ENCODE assay signal across 18 cellular contexts in genomic region chr2:192044496-192044895, GRCh38.
DNase-seq lines count a peak whose midpoint lies in the region; ATAC-seq, FAIRE-seq and TF ChIP-seq lines count a peak whose summit lies in the region.
"Had no signal": no experiment of that assay in that cellular context is flagged by ENCODE, and none has a peak within 500 bp of the region (broad histone marks: within the 10 kb centered on the region; RNA-seq: fewer than 3 reads in every experiment).

No MANE protein-coding gene starts in this region.

- ATAC-seq in GM23338 (no peak), HG03520 (IDR thresholded peaks at IDR 0.05; ENCODE audit: unreplicated experiment) (no peak), GM18498 (IDR thresholded peaks at IDR 0.05; ENCODE audit: unreplicated experiment) (no peak)
- ATAC-seq: Right ventricle myocardium inferior, SK-N-SH treated with all-trans-retinoic acid at 6 μM for 48 hours had no signal

- H2AFZ ChIP-seq in GM23338: no peak overlapping the region
- H2AFZ ChIP-seq: PC-9 had no signal

- TF ChIP-seq POLR2A in GM12891 (IDR thresholded peaks at IDR 0.05; ENCODE audit: low read depth, low read length): no peak

- H3K36me3 ChIP-seq in GM23338 (ENCODE audit: insufficient read depth): no peaks in the 10 kb centered on the region
- H3K36me3 ChIP-seq: SJCRH30 had no signal

- H3K27me3 Mint-ChIP-seq in GM23338 (ENCODE audit: insufficient read depth, low read depth, poor library complexity): no peaks in the 10 kb centered on the region

- no peaks in the 10 kb centered on the region for H3K9me3 Mint-ChIP-seq in GM23338

- no peaks in the 10 kb centered on the region for H4K20me1 ChIP-seq in GM23338 (replicated peaks; ENCODE audit: insufficient read depth)

- H3K4me1 ChIP-seq in GM23338 (ENCODE audit: insufficient read depth): no peaks in the 10 kb centered on the region

- no peaks in the 10 kb centered on the region for H3F3A ChIP-seq in GM23338 (replicated peaks; ENCODE audit: low read depth)

- H3K4me3 ChIP-seq in GM23338: no peak overlapping the region
- no peak overlapping the region for H3K4me3 ChIP-seq in epithelial cell of proximal tubule (ENCODE audit: low read depth, low read length)
- H3K4me3 ChIP-seq: PC-9, SJCRH30 had no signal

- DNase-seq in GM23338 (ENCODE audit: low spot score) (peak; percentile 35), HTR-8/SVneo (ENCODE audit: insufficient read length, low spot score) (no peak), epithelial cell of proximal tubule (ENCODE audit: low read depth) (no peak), renal cortical epithelial cell (ENCODE audit: low read depth) (peak; percentile 23), GM12891 (ENCODE audit: insufficient read length, low spot score) (no peak)
- DNase-seq: Calu3, NCI-H1048, NCI-H1417, NCI-H1694, NCI-H2029 treated with DMSO at 0.1 percent for 48 hours, NCI-H446 treated with DMSO at 0.1 percent for 48 hours, NCI-H526, PC-9 had no signal

- H3K79me2 ChIP-seq in GM23338 (replicated peaks; ENCODE audit: insufficient read depth): no peaks in the 10 kb centered on the region

- peak; percentile 35 to 42 for TF ChIP-seq CTCF in GM23338 (conservative IDR thresholded peaks at IDR 0.05; ENCODE audit: low read depth in 2 of 2)
- peak; percentile 18 for TF ChIP-seq CTCF in epithelial cell of proximal tubule (conservative IDR thresholded peaks at IDR 0.05; ENCODE audit: low read depth, low read length)

- no peak overlapping the region for H3K27ac ChIP-seq in GM23338 (ENCODE audit: low read depth)
- H3K27ac ChIP-seq: PC-9, SJCRH30 had no signal

- H3K36me3 Mint-ChIP-seq in GM23338 (ENCODE audit: low read depth): no peaks in the 10 kb centered on the region

- no peaks in the 10 kb centered on the region for H3K27me3 ChIP-seq in GM23338 (ENCODE audit: insufficient read depth)
- H3K27me3 ChIP-seq: SJCRH30 had no signal

- no peak overlapping the region for H3K4me3 Mint-ChIP-seq in GM23338

- H3K9me2 ChIP-seq in GM23338 (ENCODE audit: insufficient read depth): peaks cover 21% of the 10 kb centered on the region

- FAIRE-seq in HTR-8/SVneo (lab: Jason Lieb, UNC) (peak; percentile 48), GM12891 (lab: Jason Lieb, UNC) (no peak)

- H3K4me1 Mint-ChIP-seq in GM23338: no peaks in the 10 kb centered on the region

- no peak overlapping the region for H3K27ac Mint-ChIP-seq in GM23338

- no peak overlapping the region for H3K4me2 ChIP-seq in GM23338
- H3K4me2 ChIP-seq: PC-9 had no signal

TF ChIP-seq in GM23338, 12 proteins besides CTCF, POLR2A, EP300 and RAD21 (continues in another document):
- TF ChIP-seq, protein P1, sequence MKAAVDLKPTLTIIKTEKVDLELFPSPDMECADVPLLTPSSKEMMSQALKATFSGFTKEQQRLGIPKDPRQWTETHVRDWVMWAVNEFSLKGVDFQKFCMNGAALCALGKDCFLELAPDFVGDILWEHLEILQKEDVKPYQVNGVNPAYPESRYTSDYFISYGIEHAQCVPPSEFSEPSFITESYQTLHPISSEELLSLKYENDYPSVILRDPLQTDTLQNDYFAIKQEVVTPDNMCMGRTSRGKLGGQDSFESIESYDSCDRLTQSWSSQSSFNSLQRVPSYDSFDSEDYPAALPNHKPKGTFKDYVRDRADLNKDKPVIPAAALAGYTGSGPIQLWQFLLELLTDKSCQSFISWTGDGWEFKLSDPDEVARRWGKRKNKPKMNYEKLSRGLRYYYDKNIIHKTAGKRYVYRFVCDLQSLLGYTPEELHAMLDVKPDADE (IDR thresholded peaks at IDR 0.05): no peak
- no peak for TF ChIP-seq EZH2 (IDR thresholded peaks at IDR 0.05; ENCODE audit: low read depth, unreplicated experiment)
- no peak for TF ChIP-seq CREB1 (CRISPR knock-in tag; IDR thresholded peaks at IDR 0.05; ENCODE audit: low read depth)
- TF ChIP-seq EZH2phosphoT487 (IDR thresholded peaks at IDR 0.05; ENCODE audit: unreplicated experiment): no peak
- TF ChIP-seq ZNF331 (CRISPR knock-in tag; IDR thresholded peaks at IDR 0.05; ENCODE audit: low read depth): no peak

TF ChIP-seq in GM12891, 5 proteins besides CTCF, POLR2A, EP300 and RAD21:
- TF ChIP-seq POLR2AphosphoS5 (IDR thresholded peaks at IDR 0.05; ENCODE audit: low read depth, low read length) (no peak), SPI1 (IDR thresholded peaks at IDR 0.05; ENCODE audit: low read depth, low read length) (no peak), POU2F2 (IDR thresholded peaks at IDR 0.05; ENCODE audit: low read depth, low read length) (no peak), PAX5 (IDR thresholded peaks at IDR 0.05; ENCODE audit: insufficient read depth, low read length, severe bottlenecking) (no peak), TAF1 (IDR thresholded peaks at IDR 0.05; ENCODE audit: low read depth, low read length) (no peak)

Comparison
In these comparisons a context has a peak if more than half of its experiments do, and no peak if none do; other contexts are left out.
1. DNase-seq: peak in GM23338 (single experiment) and renal cortical epithelial cell (single experiment); none in HTR-8/SVneo (single experiment), epithelial cell of proximal tubule (single experiment) and GM12891 (single experiment).